In genomic region chr20:3282271-3283221, GRCh38 we compare ENCODE assay signal across 1 cellular context.
TF ChIP-seq lines count a peak whose summit lies in the region.

No MANE protein-coding gene starts in this region.

TF ChIP-seq in HepG2, 621 proteins besides CTCF, POLR2A, EP300 and RAD21:
- TF ChIP-seq, protein P1, sequence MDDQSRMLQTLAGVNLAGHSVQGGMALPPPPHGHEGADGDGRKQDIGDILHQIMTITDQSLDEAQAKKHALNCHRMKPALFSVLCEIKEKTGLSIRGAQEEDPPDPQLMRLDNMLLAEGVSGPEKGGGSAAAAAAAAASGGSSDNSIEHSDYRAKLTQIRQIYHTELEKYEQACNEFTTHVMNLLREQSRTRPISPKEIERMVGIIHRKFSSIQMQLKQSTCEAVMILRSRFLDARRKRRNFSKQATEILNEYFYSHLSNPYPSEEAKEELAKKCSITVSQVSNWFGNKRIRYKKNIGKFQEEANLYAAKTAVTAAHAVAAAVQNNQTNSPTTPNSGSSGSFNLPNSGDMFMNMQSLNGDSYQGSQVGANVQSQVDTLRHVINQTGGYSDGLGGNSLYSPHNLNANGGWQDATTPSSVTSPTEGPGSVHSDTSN (CRISPR knock-in tag; IDR thresholded peaks at IDR 0.05; ENCODE audit: borderline replicate concordance), result no peak
- no peak for TF ChIP-seq TEAD3 (CRISPR knock-in tag; optimal IDR thresholded peaks at IDR 0.05; ENCODE audit: borderline replicate concordance)
- TF ChIP-seq FOXA3 (CRISPR knock-in tag; IDR thresholded peaks at IDR 0.05), result no peak
- no peak for TF ChIP-seq NFATC3 (CRISPR knock-in tag; IDR thresholded peaks at IDR 0.05)
- TF ChIP-seq ZBED4 (CRISPR knock-in tag; IDR thresholded peaks at IDR 0.05; ENCODE audit: borderline replicate concordance), result no peak
- no peak for TF ChIP-seq ZBTB20 (CRISPR knock-in tag; IDR thresholded peaks at IDR 0.05; ENCODE audit: borderline replicate concordance, low read depth)
- no peak for TF ChIP-seq ZBTB4 (CRISPR knock-in tag; IDR thresholded peaks at IDR 0.05; ENCODE audit: borderline replicate concordance)
- no peak for TF ChIP-seq FOXJ3 (CRISPR knock-in tag; IDR thresholded peaks at IDR 0.05; ENCODE audit: borderline replicate concordance)
- TF ChIP-seq THYN1 (CRISPR knock-in tag; IDR thresholded peaks at IDR 0.05; ENCODE audit: borderline replicate concordance, low read depth), result no peak
- no peak for TF ChIP-seq ZNF460 (CRISPR knock-in tag; IDR thresholded peaks at IDR 0.05; ENCODE audit: borderline replicate concordance)
- no peak for TF ChIP-seq ZNF432 (CRISPR knock-in tag; IDR thresholded peaks at IDR 0.05; ENCODE audit: borderline replicate concordance)
